Comparison of ENCODE assay signal across 14 cellular contexts in genomic region chr10:108852211-108852610, GRCh38.
DNase-seq lines count a peak whose midpoint lies in the region; ATAC-seq and TF ChIP-seq lines count a peak whose summit lies in the region.
"Had no signal": no experiment of that assay in that cellular context is flagged by ENCODE, and none has a peak within 500 bp of the region (broad histone marks: within the 10 kb centered on the region; RNA-seq: fewer than 3 reads in every experiment).

No MANE protein-coding gene starts in this region.

- TF ChIP-seq POLR2A in right lobe of liver (IDR thresholded peaks at IDR 0.05) = no peak

- peaks cover 0 to 4% of the 10 kb centered on the region in 2 donors for H3K27me3 ChIP-seq in right lobe of liver
- H3K27me3 ChIP-seq: stomach had no signal

- H3K4me3 ChIP-seq in GM12864 (ENCODE audit: low read depth, low read length) (no peak overlapping the region; the same call in 1 of the 2 replicates), right lobe of liver (no peak overlapping the region)
- H3K4me3 ChIP-seq: stomach had no signal

- no peaks in the 10 kb centered on the region for H3K36me3 ChIP-seq in right lobe of liver
- H3K36me3 ChIP-seq: stomach had no signal

- DNase-seq in GM12864 (ENCODE audit: low read depth) (peak; percentile 34), right lobe of liver (no peak), hepatic stellate cell (ENCODE audit: low spot score) (no peak), KBM-7 (no peak)
- no peak for DNase-seq in activated CD4-positive, alpha-beta T cell treated with anti-CD3 and anti-CD28 coated beads, Interleukin-2, amount 50 U/mL, for 48 hours
- DNase-seq: activated CD8-positive, alpha-beta memory T cell treated with anti-CD3 and anti-CD28 coated beads, Interleukin-2, amount 10 ng/mL, durations not matched to agents 7 days and 5 days; nephron progenitor cell; stimulated activated CD4-positive, alpha-beta T cell treated with anti-CD3 and anti-CD28 coated beads, Interleukin-15, amount 100 ng/mL, for 24 hours; stomach had no signal

- no peaks in the 10 kb centered on the region for H3K4me1 ChIP-seq in right lobe of liver
- H3K4me1 ChIP-seq: stomach had no signal

- TF ChIP-seq CTCF in GM12864 (IDR thresholded peaks at IDR 0.05; ENCODE audit: low read depth, low read length, missing control alignments) (no peak), right lobe of liver (IDR thresholded peaks at IDR 0.05) (no peak)

- in situ Hi-C loops in KBM-7 (cut with MboI; ENCODE audit: low pct_unique_long_range_greater_than_20kb, low sequenced_read_pairs) = no loop called here

- ATAC-seq in GM19397 (IDR thresholded peaks at IDR 0.05; ENCODE audit: unreplicated experiment) (peak; percentile 74), HG02852 (IDR thresholded peaks at IDR 0.05; ENCODE audit: unreplicated experiment) (peak; percentile 71), HG03558 (IDR thresholded peaks at IDR 0.05; ENCODE audit: extremely low read depth, unreplicated experiment) (peak; percentile 62), right lobe of liver (no peak)
- ATAC-seq: activated CD8-positive, alpha-beta memory T cell treated with anti-CD3 and anti-CD28 coated beads, Interleukin-2, amount 10 ng/mL, durations not matched to agents 7 days and 5 days; HepG2 had no signal

- 64% methylated on average over 4 of the region's 4 CpGs for WGBS in right lobe of liver (ENCODE audit: insufficient coverage, low coverage, low lambda C conversion rate, missing lambda C conversion rate)

- no peaks in the 10 kb centered on the region for H3K9me3 ChIP-seq in right lobe of liver
- H3K9me3 ChIP-seq: stomach had no signal

- no peak overlapping the region for H3K27ac ChIP-seq in right lobe of liver
- H3K27ac ChIP-seq: epithelial cell of prostate, stomach had no signal

- intact Hi-C loops in right lobe of liver (cut with DNase I) = no loop called here

Comparison
In these comparisons a context has a peak if more than half of its experiments do, and no peak if none do; other contexts are left out.
1. ATAC-seq: peak in GM19397 (single experiment), HG02852 (single experiment) and HG03558 (single experiment); none in right lobe of liver (0 of 4).